19 cellular contexts compared by ENCODE assay signal in the genomic region with DNA sequence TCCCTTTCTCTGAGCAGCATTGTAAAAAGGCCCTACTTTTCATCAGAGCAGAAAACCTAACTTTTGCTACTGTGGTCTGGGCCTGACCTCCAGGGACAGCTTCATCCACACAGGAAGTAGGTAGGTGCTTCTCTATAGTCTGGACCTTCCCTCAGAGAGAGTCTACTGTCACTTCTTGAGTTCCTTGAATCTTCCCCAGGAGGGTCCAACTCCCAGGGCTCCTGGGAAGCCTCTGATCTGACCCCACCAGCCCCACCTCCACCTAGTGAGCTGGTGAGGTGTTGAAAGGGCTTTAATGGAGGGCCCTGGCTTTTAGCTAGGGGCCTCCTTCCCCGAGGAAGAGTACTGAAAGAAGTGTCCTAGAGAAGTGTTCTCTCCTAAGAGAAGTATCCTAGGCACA. TPM values are rescaled to one million over a fixed set of nuclear protein-coding genes. Genes with fewer than 3 reads are reported as not detected.
A peak's percentile ranks its signal among the peaks of the same experiment; 100 is the strongest.
DNase-seq lines count a peak whose midpoint lies in the region; ATAC-seq, FAIRE-seq and TF ChIP-seq lines count a peak whose summit lies in the region.
"Had no signal": no experiment of that assay in that cellular context is flagged by ENCODE, and none has a peak within 500 bp of the region (broad histone marks: within the 10 kb centered on the region; RNA-seq: fewer than 3 reads in every experiment).

No MANE protein-coding gene starts in this region.

- no peak overlapping the region for H2BK5ac ChIP-seq in neuronal stem cell (ENCODE audit: low read length)

- no peak for DNase-seq in K562 (ENCODE audit: extremely low read depth in 1 of 4, low spot score in 3 of 4)
- peak; percentile 40 for DNase-seq in islet precursor cell
- no peak for DNase-seq in neuronal stem cell (ENCODE audit: low spot score)
- DNase-seq in substantia nigra (lab: John Stamatoyannopoulos, UW), result no peak
- DNase-seq in activated CD8-positive, alpha-beta memory T cell treated with anti-CD3 and anti-CD28 coated beads, Interleukin-2, amount 10 ng/mL, durations not matched to agents 7 days and 5 days, result no peak
- no peak for DNase-seq in activated CD4-positive, alpha-beta T cell treated with anti-CD3 and anti-CD28 coated beads for 48 hours
- DNase-seq: AML-193, Calu3, DMS79 treated with DMSO at 0.1 percent for 48 hours, GF-D8, GM23248 had no signal

- no peaks in the 10 kb centered on the region for H3K36me3 Mint-ChIP-seq in activated CD8-positive, alpha-beta memory T cell treated with anti-CD3 and anti-CD28 coated beads, Interleukin-2, amount 10 ng/mL, durations not matched to agents 7 days and 5 days
- H3K36me3 Mint-ChIP-seq: CD8-positive, alpha-beta T cell had no signal

- H4K20me1 ChIP-seq in BLaER1, result no peaks in the 10 kb centered on the region
- 0 out of 2 replicates have a peak, but pooled peaks cover 4% of the 10 kb centered on the region for H4K20me1 ChIP-seq in K562 (replicated peaks; ENCODE audit: control insufficient read depth, insufficient read depth, low read length)

- H3K79me2 ChIP-seq in K562 (ENCODE audit: control insufficient read depth, insufficient read depth, low read length), result no peaks in the 10 kb centered on the region

- intact Hi-C loops in K562 (cut with micrococcal nuclease), result no loop called here

- H3K9me3 Mint-ChIP-seq in activated CD8-positive, alpha-beta memory T cell treated with anti-CD3 and anti-CD28 coated beads, Interleukin-2, amount 10 ng/mL, durations not matched to agents 7 days and 5 days (ENCODE audit: low read depth), result no peaks in the 10 kb centered on the region
- H3K9me3 Mint-ChIP-seq: CD8-positive, alpha-beta T cell had no signal

- no peak for FAIRE-seq in K562 (lab: Jason Lieb, UNC)
- FAIRE-seq: A549, GM19239 had no signal

- H3K27ac Mint-ChIP-seq in activated CD8-positive, alpha-beta memory T cell treated with anti-CD3 and anti-CD28 coated beads, Interleukin-2, amount 10 ng/mL, durations not matched to agents 7 days and 5 days, result no peak overlapping the region
- H3K27ac Mint-ChIP-seq: CD8-positive, alpha-beta T cell had no signal

- no peaks in the 10 kb centered on the region for H3K79me1 ChIP-seq in neuronal stem cell (ENCODE audit: low read depth, low read length)

- H2AFZ ChIP-seq in K562 (ENCODE audit: low read depth, low read length), result peak overlapping the region; percentile 14; the same call in 1 of the 2 replicates
- H2AFZ ChIP-seq in neuronal stem cell (ENCODE audit: low read length), result no peak overlapping the region
- H2AFZ ChIP-seq: GM23248 had no signal

- TF ChIP-seq CTCF in K562 (IDR thresholded peaks at IDR 0.05 in 2 of 3, conservative IDR thresholded peaks at IDR 0.05 in 1 of 3; ENCODE audit: insufficient read depth in 2 of 3, low read depth in 1 of 3, low read length in 3 of 3), result no peak

- TF ChIP-seq EP300 in K562 (IDR thresholded peaks at IDR 0.05; ENCODE audit: low read length), result no peak

- no peaks in the 10 kb centered on the region for H3K9me3 ChIP-seq in BLaER1
- H3K9me3 ChIP-seq in K562 (replicated peaks; ENCODE audit: control insufficient read depth, insufficient read depth, low read depth, low read length), result no peaks in the 10 kb centered on the region
- H3K9me3 ChIP-seq in neuronal stem cell (replicated peaks in 1 of 2; ENCODE audit: control insufficient read depth in 2 of 2, insufficient read depth in 1 of 2, low read depth in 1 of 2, low read length in 2 of 2), result no peaks in the 10 kb centered on the region
- H3K9me3 ChIP-seq: A549, HAP-1 had no signal

- no peak overlapping the region for H3K14ac ChIP-seq in neuronal stem cell (ENCODE audit: low read length)

- H3K27me3 ChIP-seq in BLaER1 (no peaks in the 10 kb centered on the region), K562 (ENCODE audit: control insufficient read depth in 2 of 2, insufficient read depth in 2 of 2, low read length in 2 of 2) (peaks cover 0 to 14% of the 10 kb centered on the region in 2 experiments; a peak in 2 of 5 replicates), neuronal stem cell (ENCODE audit: control insufficient read depth in 3 of 3, insufficient read depth in 3 of 3, low read depth in 1 of 3, low read length in 3 of 3) (no peaks in the 10 kb centered on the region)

- H2AK5ac ChIP-seq in neuronal stem cell (ENCODE audit: low read depth, low read length), result peak overlapping the region; percentile 16

- H3K9ac ChIP-seq in BLaER1 (no peak overlapping the region), K562 (ENCODE audit: insufficient read depth in 1 of 2, low read depth in 2 of 2, low read length in 2 of 2) (no peak overlapping the region), neuronal stem cell (ENCODE audit: low read depth, low read length, poor library complexity) (no peak overlapping the region)
- H3K9ac ChIP-seq: GM23248 had no signal

- in situ Hi-C loops in K562 (cut with MboI), result no loop called here

- no peak overlapping the region for H3K23ac ChIP-seq in neuronal stem cell (ENCODE audit: low read depth, low read length, poor library complexity)

- H3K27ac ChIP-seq in BLaER1 (no peak overlapping the region), K562 (ENCODE audit: extremely low read depth, low read depth, low read length) (no peak overlapping the region), neuronal stem cell (replicated peaks; ENCODE audit: low read length) (no peak overlapping the region), substantia nigra (ENCODE audit: low read depth, low read length, poor library complexity, severe bottlenecking) (no peak overlapping the region)
- H3K27ac ChIP-seq: 22Rv1, A549, GM23248 had no signal

- no peak overlapping the region for H4K91ac ChIP-seq in neuronal stem cell (ENCODE audit: low read depth, low read length, poor library complexity)

- no peaks in the 10 kb centered on the region for H3K9me1 ChIP-seq in K562 (ENCODE audit: control insufficient read depth, insufficient read depth, low read length)

- H2BK120ac ChIP-seq in neuronal stem cell (ENCODE audit: low read depth, low read length), result no peak overlapping the region

- POLR2A ChIA-PET in K562 (lab: Yijun Ruan, JAX), result interaction anchor here (1.2 to 1.5 kb wide), 2 partner anchors 18 to 194 kb away, joined by 3 to 5 read pairs; no protein-coding TSS in a partner anchor

- peaks cover 46% of the 10 kb centered on the region for H3K27me3 Mint-ChIP-seq in activated CD8-positive, alpha-beta memory T cell treated with anti-CD3 and anti-CD28 coated beads, Interleukin-2, amount 10 ng/mL, durations not matched to agents 7 days and 5 days

- CTCF ChIA-PET in K562 (lab: Yijun Ruan, JAX; ENCODE audit: low intra/inter-chr PET ratio), result no interaction called here
- CTCF ChIA-PET in activated CD8-positive, alpha-beta memory T cell treated with anti-CD3 and anti-CD28 coated beads, Interleukin-2, amount 10 ng/mL, durations not matched to agents 7 days and 5 days (lab: Charles Lee), result interaction anchor here (0.8 to 1.2 kb wide), 3 partner anchors 19 to 132 kb away, joined by 3 to 7 read pairs (median 3); no protein-coding TSS in a partner anchor

- no peak overlapping the region for H3K4me3 Mint-ChIP-seq in activated CD8-positive, alpha-beta memory T cell treated with anti-CD3 and anti-CD28 coated beads, Interleukin-2, amount 10 ng/mL, durations not matched to agents 7 days and 5 days
- H3K4me3 Mint-ChIP-seq: CD8-positive, alpha-beta T cell had no signal

- 22% methylated on average over 1 of the region's 1 CpG for WGBS in K562 (ENCODE audit: insufficient coverage, low coverage, missing lambda C conversion rate)
- WGBS in neuronal stem cell (ENCODE audit: extremely low coverage in 2 of 2, insufficient read length in 2 of 2, insufficient replicate concordance in 1 of 2), 2 donors, result no CpG with 5 or more reads among the region's 1 CpG

- H3K36me3 ChIP-seq in BLaER1, result no peaks in the 10 kb centered on the region
- H3K36me3 ChIP-seq in K562 (ENCODE audit: control insufficient read depth, insufficient read depth, low read length), result no peaks in the 10 kb centered on the region
- peaks cover 0 to 6% of the 10 kb centered on the region in 2 donors for H3K36me3 ChIP-seq in neuronal stem cell (replicated peaks in 1 of 2; ENCODE audit: control insufficient read depth in 2 of 2, insufficient read depth in 2 of 2, low read length in 2 of 2)
- H3K36me3 ChIP-seq: HAP-1 had no signal

- H3K4ac ChIP-seq in neuronal stem cell (ENCODE audit: low read length), result no peak overlapping the region

- peaks cover 30% of the 10 kb centered on the region for H3K4me1 ChIP-seq in BLaER1
- peaks cover 21 to 42% of the 10 kb centered on the region in 2 experiments; a peak in 4 of 5 replicates for H3K4me1 ChIP-seq in K562 (replicated peaks in 1 of 2; ENCODE audit: control insufficient read depth in 2 of 2, insufficient read depth in 2 of 2, low read length in 2 of 2)
- H3K4me1 ChIP-seq in neuronal stem cell (ENCODE audit: control insufficient read depth in 2 of 2, insufficient read depth in 1 of 2, low read depth in 1 of 2, low read length in 2 of 2), result peaks cover 22 to 26% of the 10 kb centered on the region in 2 donors

- H3K18ac ChIP-seq in neuronal stem cell (ENCODE audit: low read length), result peak overlapping the region; percentile 64

- no TSS peak for BruUV-seq in K562 (replicated peaks; lab: Mats Ljungman, UMichigan)

- TF ChIP-seq POLR2A in K562 (conservative IDR thresholded peaks at IDR 0.05), result no peak

- H3K4me3 ChIP-seq in BLaER1, result no peak overlapping the region
- no peak overlapping the region for H3K4me3 ChIP-seq in K562
- no peak overlapping the region for H3K4me3 ChIP-seq in neuronal stem cell (ENCODE audit: low read length in 2 of 2)
- H3K4me3 ChIP-seq: A549, GM23248, HAP-1 had no signal

- peaks cover 2% of the 10 kb centered on the region for H3K4me1 Mint-ChIP-seq in activated CD8-positive, alpha-beta memory T cell treated with anti-CD3 and anti-CD28 coated beads, Interleukin-2, amount 10 ng/mL, durations not matched to agents 7 days and 5 days

- 0 out of 2 replicates have a peak overlapping the region, but pooled peaks have one; percentile 18 for H3K4me2 ChIP-seq in BLaER1
- no peak overlapping the region for H3K4me2 ChIP-seq in K562 (ENCODE audit: insufficient read depth, low read length)
- H3K4me2 ChIP-seq in neuronal stem cell (ENCODE audit: insufficient read depth, low read length, poor library complexity, severe bottlenecking), result no peak overlapping the region
- H3K4me2 ChIP-seq: A549 had no signal

- no peak for TF ChIP-seq RAD21 in K562 (CRISPR knock-in tag; conservative IDR thresholded peaks at IDR 0.05 in 1 of 2, IDR thresholded peaks at IDR 0.05 in 1 of 2)

- no peak overlapping the region for H2BK15ac ChIP-seq in neuronal stem cell (ENCODE audit: low read length)

- ATAC-seq in K562 (no peak), GM18867 (IDR thresholded peaks at IDR 0.05; ENCODE audit: unreplicated experiment) (no peak)
- ATAC-seq in activated CD8-positive, alpha-beta memory T cell treated with anti-CD3 and anti-CD28 coated beads, Interleukin-2, amount 10 ng/mL, durations not matched to agents 7 days and 5 days, result no peak
- ATAC-seq: A549; CD8-positive, alpha-beta T cell had no signal

- H4K8ac ChIP-seq in neuronal stem cell (ENCODE audit: low read depth, low read length), result no peak overlapping the region

- no peak overlapping the region for H2BK12ac ChIP-seq in neuronal stem cell (ENCODE audit: low read length)

RNA-seq across cellular contexts. Expression of gene VANGL2, which starts 2.7 kb away (rescaled TPM):
- 3.7 and 6.1 TPM in 2 replicates for total RNA-seq in K562 (2011; cell fraction: chromatin; rRNA removed; ENCODE audit: low replicate concordance)
- total RNA-seq in K562 (2011; cell fraction: nucleolus; rRNA removed), result 3.4 and 4.8 TPM in 2 replicates
- 6.5 and 8.4 TPM in 2 replicates for total RNA-seq in K562 (2011; cell fraction: nucleoplasm; rRNA removed)
- total RNA-seq in K562 (2014; rRNA removed), result 0.82 and 1.1 TPM in 2 replicates
- total RNA-seq in K562 (2014; rRNA removed; fragmentation: Illumina TruSeq; extraction: Trizol), result 0.95 and 1.1 TPM in 2 replicates
- 0.98 and 1.1 TPM in 2 replicates for total RNA-seq in K562 (2015; rRNA removed; fragmentation: Illumina TruSeq; extraction: Trizol)
- 3.4 and 3.8 TPM in 2 replicates for total RNA-seq in K562 (2021)
- 4.0 and 4.4 TPM in 2 replicates for polyA plus RNA-seq in K562 (2011; rRNA removed)
- polyA plus RNA-seq in K562 (2011; cell fraction: cytosol; rRNA removed), result 6.2 and 6.4 TPM in 2 replicates
- 7.2 and 10.3 TPM in 2 replicates for polyA plus RNA-seq in K562 (2011; cell fraction: nucleus; rRNA removed)
- 2.0 and 3.4 TPM in 2 replicates for polyA plus RNA-seq in K562 (2012)
- polyA plus RNA-seq in K562 (2014; fragmentation: Illumina TruSeq; extraction: Trizol), result 3.5 TPM in 2 replicates
- polyA plus RNA-seq in K562 (2014; fragmentation: Nextera tagmentation; extraction: Ambion mirVana), result under 1 TPM; 0.28 to 0.42 TPM
- polyA plus RNA-seq in K562 (2014; rRNA removed), result 3.7 and 3.9 TPM in 2 replicates
- 2.5 and 3.3 TPM in 2 replicates for polyA minus RNA-seq in K562 (2011; rRNA and poly(A)+ RNA removed)
- polyA minus RNA-seq in K562 (2011; cell fraction: cytosol; rRNA and poly(A)+ RNA removed), result 1.5 and 2.5 TPM in 2 replicates
- 1.1 and 1.3 TPM in 2 replicates for polyA minus RNA-seq in K562 (2011; cell fraction: nucleus; rRNA and poly(A)+ RNA removed)
- 72.6 TPM for polyA plus RNA-seq in neuronal stem cell (2013, experiment 1 of 2)
- polyA plus RNA-seq in neuronal stem cell (2013, experiment 2 of 2), result 74.1 TPM
- total RNA-seq in activated CD8-positive, alpha-beta memory T cell treated with anti-CD3 and anti-CD28 coated beads, Interleukin-2, amount 10 ng/mL, durations not matched to agents 7 days and 5 days, result not detected
- total RNA-seq: CD8-positive, alpha-beta T cell; GM23248 had no signal
- polyA plus RNA-seq: GM23248 had no signal

RNA-seq across cellular contexts. Expression of gene NHLH1, which starts 30.8 kb away (rescaled TPM):
- 1.5 and 2.6 TPM in 2 replicates for total RNA-seq in K562 (2011; cell fraction: chromatin; rRNA removed; ENCODE audit: low replicate concordance)
- 1.3 and 2.0 TPM in 2 replicates for total RNA-seq in K562 (2011; cell fraction: nucleolus; rRNA removed)
- total RNA-seq in K562 (2011; cell fraction: nucleoplasm; rRNA removed), result 2.5 and 2.9 TPM in 2 replicates
- total RNA-seq in K562 (2014; rRNA removed) (0.09 and 0.16 TPM in 2 replicates), K562 (2014; rRNA removed; fragmentation: Illumina TruSeq; extraction: Trizol) (0.33 and 0.35 TPM in 2 replicates), K562 (2015; rRNA removed; fragmentation: Illumina TruSeq; extraction: Trizol) (not detected in 2 replicates), K562 (2021) (0.78 and 0.84 TPM in 2 replicates)
- polyA plus RNA-seq in K562 (2011; rRNA removed) (0.29 and 0.57 TPM in 2 replicates), K562 (2014; fragmentation: Illumina TruSeq; extraction: Trizol) (0.88 and 1.0 TPM in 2 replicates), K562 (2014; fragmentation: Nextera tagmentation; extraction: Ambion mirVana) (under 1 TPM; 0.20 to 0.37 TPM), K562 (2014; rRNA removed) (1.3 and 1.4 TPM in 2 replicates)
- 0.40 and 0.71 TPM in 2 replicates for polyA plus RNA-seq in K562 (2011; cell fraction: cytosol; rRNA removed)
- polyA plus RNA-seq in K562 (2011; cell fraction: nucleus; rRNA removed), result 1.2 and 1.4 TPM in 2 replicates
- polyA plus RNA-seq in K562 (2012), result 0.31 and 1.6 TPM in 2 replicates
- 0.21 and 0.25 TPM in 2 replicates for polyA minus RNA-seq in K562 (2011; rRNA and poly(A)+ RNA removed)
- polyA minus RNA-seq in K562 (2011; cell fraction: cytosol; rRNA and poly(A)+ RNA removed), result 0.46 TPM in 1 of 2 replicates, not detected in the other
- 0.40 and 0.78 TPM in 2 replicates for polyA minus RNA-seq in K562 (2011; cell fraction: nucleus; rRNA and poly(A)+ RNA removed)
- 1.0 TPM for polyA plus RNA-seq in neuronal stem cell (2013, experiment 1 of 2)
- 1.3 TPM for polyA plus RNA-seq in neuronal stem cell (2013, experiment 2 of 2)
- under 1 TPM; 0.35 to 0.44 TPM for total RNA-seq in activated CD8-positive, alpha-beta memory T cell treated with anti-CD3 and anti-CD28 coated beads, Interleukin-2, amount 10 ng/mL, durations not matched to agents 7 days and 5 days
- total RNA-seq: GM23248, HT-29 had no signal

RNA-seq across cellular contexts. Expression of gene NCSTN, which starts 54.5 kb away (rescaled TPM):
- 203 and 289 TPM in 2 replicates for total RNA-seq in K562 (2011; cell fraction: chromatin; rRNA removed; ENCODE audit: low replicate concordance)
- total RNA-seq in K562 (2011; cell fraction: nucleolus; rRNA removed), result 237 and 279 TPM in 2 replicates
- 253 and 291 TPM in 2 replicates for total RNA-seq in K562 (2011; cell fraction: nucleoplasm; rRNA removed)
- total RNA-seq in K562 (2014; rRNA removed), result 21.3 and 27.3 TPM in 2 replicates
- total RNA-seq in K562 (2014; rRNA removed; fragmentation: Illumina TruSeq; extraction: Trizol), result 34.9 and 35.8 TPM in 2 replicates
- 37.2 and 42.3 TPM in 2 replicates for total RNA-seq in K562 (2015; rRNA removed; fragmentation: Illumina TruSeq; extraction: Trizol)
- 54.1 and 57.9 TPM in 2 replicates for total RNA-seq in K562 (2021)
- 64.3 and 104 TPM in 2 replicates for polyA plus RNA-seq in K562 (2011; rRNA removed)
- 103 and 114 TPM in 2 replicates for polyA plus RNA-seq in K562 (2011; cell fraction: cytosol; rRNA removed)
- polyA plus RNA-seq in K562 (2011; cell fraction: nucleus; rRNA removed), result 178 and 195 TPM in 2 replicates
- polyA plus RNA-seq in K562 (2012), result 46.6 and 93.0 TPM in 2 replicates
- 75.9 and 91.1 TPM in 2 replicates for polyA plus RNA-seq in K562 (2014; fragmentation: Illumina TruSeq; extraction: Trizol)
- polyA plus RNA-seq in K562 (2014; fragmentation: Nextera tagmentation; extraction: Ambion mirVana), result 10 to 100 TPM; 46.0 to 68.7 TPM
- 55.3 and 60.7 TPM in 2 replicates for polyA plus RNA-seq in K562 (2014; rRNA removed)
- 85.4 and 89.2 TPM in 2 replicates for polyA minus RNA-seq in K562 (2011; rRNA and poly(A)+ RNA removed)
- polyA minus RNA-seq in K562 (2011; cell fraction: cytosol; rRNA and poly(A)+ RNA removed), result 40.9 and 45.8 TPM in 2 replicates
- 56.5 and 78.1 TPM in 2 replicates for polyA minus RNA-seq in K562 (2011; cell fraction: nucleus; rRNA and poly(A)+ RNA removed)
- polyA plus RNA-seq in neuronal stem cell (2013, experiment 1 of 2), result 65.2 TPM
- polyA plus RNA-seq in neuronal stem cell (2013, experiment 2 of 2), result 67.6 TPM
- 10 to 100 TPM; 59.8 to 61.8 TPM for total RNA-seq in activated CD8-positive, alpha-beta memory T cell treated with anti-CD3 and anti-CD28 coated beads, Interleukin-2, amount 10 ng/mL, durations not matched to agents 7 days and 5 days

RNA-seq across cellular contexts. Expression of gene COPA, which starts 54.6 kb away (rescaled TPM):
- 224 and 416 TPM in 2 replicates for total RNA-seq in K562 (2011; cell fraction: chromatin; rRNA removed; ENCODE audit: low replicate concordance)
- total RNA-seq in K562 (2011; cell fraction: nucleolus; rRNA removed), result 117 and 133 TPM in 2 replicates
- 151 and 175 TPM in 2 replicates for total RNA-seq in K562 (2011; cell fraction: nucleoplasm; rRNA removed)
- total RNA-seq in K562 (2014; rRNA removed), result 93.5 and 121 TPM in 2 replicates
- total RNA-seq in K562 (2014; rRNA removed; fragmentation: Illumina TruSeq; extraction: Trizol), result 79.9 and 92.1 TPM in 2 replicates
- 73.1 and 80.7 TPM in 2 replicates for total RNA-seq in K562 (2015; rRNA removed; fragmentation: Illumina TruSeq; extraction: Trizol)
- 102 and 110 TPM in 2 replicates for total RNA-seq in K562 (2021)
- 222 and 236 TPM in 2 replicates for polyA plus RNA-seq in K562 (2011; rRNA removed)
- polyA plus RNA-seq in K562 (2011; cell fraction: cytosol; rRNA removed), result 140 and 207 TPM in 2 replicates
- polyA plus RNA-seq in K562 (2011; cell fraction: nucleus; rRNA removed), result 79.0 and 109 TPM in 2 replicates
- 107 and 187 TPM in 2 replicates for polyA plus RNA-seq in K562 (2012)
- 119 and 154 TPM in 2 replicates for polyA plus RNA-seq in K562 (2014; fragmentation: Illumina TruSeq; extraction: Trizol)
- 100 to 1,000 TPM in 1 of 2 experiments, 10 to 100 TPM in 1; 49.8 to 123 TPM for polyA plus RNA-seq in K562 (2014; fragmentation: Nextera tagmentation; extraction: Ambion mirVana)
- 99.5 and 125 TPM in 2 replicates for polyA plus RNA-seq in K562 (2014; rRNA removed)
- 382 and 419 TPM in 2 replicates for polyA minus RNA-seq in K562 (2011; rRNA and poly(A)+ RNA removed)
- 161 and 169 TPM in 2 replicates for polyA minus RNA-seq in K562 (2011; cell fraction: cytosol; rRNA and poly(A)+ RNA removed)
- 73.5 and 122 TPM in 2 replicates for polyA minus RNA-seq in K562 (2011; cell fraction: nucleus; rRNA and poly(A)+ RNA removed)
- 58.9 TPM for polyA plus RNA-seq in neuronal stem cell (2013, experiment 1 of 2)
- 60.0 TPM for polyA plus RNA-seq in neuronal stem cell (2013, experiment 2 of 2)
- total RNA-seq in activated CD8-positive, alpha-beta memory T cell treated with anti-CD3 and anti-CD28 coated beads, Interleukin-2, amount 10 ng/mL, durations not matched to agents 7 days and 5 days, result 100 to 1,000 TPM; 138 to 139 TPM
